Comparison of ENCODE assay signal across 8 cellular contexts in genomic region chr12:52865090-52865944, GRCh38. TPM values are rescaled to one million over a fixed set of nuclear protein-coding genes. Genes with fewer than 3 reads are reported as not detected.
DNase-seq lines count a peak whose midpoint lies in the region; ATAC-seq, FAIRE-seq and TF ChIP-seq lines count a peak whose summit lies in the region.

No MANE protein-coding gene starts in this region.

- no peaks in the 10 kb centered on the region for H3K9me3 ChIP-seq in kidney (ENCODE audit: control insufficient read depth in 1 of 2, low read length in 2 of 2)

- H3K9ac ChIP-seq in kidney (ENCODE audit: low read length in 2 of 2) = no peak overlapping the region

- in situ Hi-C loops in brain microvascular endothelial cell (cut with HindIII; ENCODE audit: low pct_ligation_motif_present, low sequenced_read_pairs) = loop anchor here (25.0 kb wide), 2 partner anchors 228 to 478 kb away; partner anchors contain the start of gene KRT84

- H3K4me3 ChIP-seq in brain microvascular endothelial cell (ENCODE audit: low read depth, low read length) (no peak overlapping the region), kidney (ENCODE audit: low read length in 2 of 2) (no peak overlapping the region)

- no peak for ATAC-seq in stimulated activated naive CD8-positive, alpha-beta T cell treated with anti-CD3 and anti-CD28 coated beads, Interleukin-15, Interleukin-2, amounts not matched to agents 100 U/mL and 50 U/mL, for 24 hours
- ATAC-seq in GM18907 (IDR thresholded peaks at IDR 0.05; ENCODE audit: unreplicated experiment) (no peak), esophagus mucosa (no peak)

- H3K27ac ChIP-seq in brain microvascular endothelial cell = no peak overlapping the region
- H3K27ac ChIP-seq in kidney (ENCODE audit: low read depth in 2 of 2, low read length in 2 of 2) = no peak overlapping the region

- no peaks in the 10 kb centered on the region for H3K4me1 ChIP-seq in kidney (ENCODE audit: control insufficient read depth in 1 of 2, insufficient read depth in 1 of 2, low read depth in 1 of 2, low read length in 2 of 2)

- TF ChIP-seq CTCF in brain microvascular endothelial cell (IDR thresholded peaks at IDR 0.05; ENCODE audit: low read depth, low read length, missing control alignments) = peak; percentile 97
- TF ChIP-seq CTCF in kidney (IDR thresholded peaks at IDR 0.05; ENCODE audit: borderline replicate concordance, extremely low read depth, insufficient read depth) = peak; percentile 77

- DNase-seq in COLO829 (ENCODE audit: low spot score) = peak; percentile 82
- peak; percentile 45 for DNase-seq in HCEC 1CT
- peak; percentile 67 for DNase-seq in NCI-H774 (lab: John Stamatoyannopoulos, UW)
- peak; percentile 56 for DNase-seq in brain microvascular endothelial cell
- DNase-seq in kidney = peak; percentile 79
- DNase-seq in stimulated activated naive CD8-positive, alpha-beta T cell treated with anti-CD3 and anti-CD28 coated beads, Interleukin-15, Interleukin-2, amounts not matched to agents 100 U/mL and 50 U/mL, for 24 hours = peak; percentile 57

- FAIRE-seq in kidney (lab: Jason Lieb, UNC) = no peak

- intact Hi-C loops in kidney (cut with DNase I) = no loop called here

- H3K36me3 ChIP-seq in brain microvascular endothelial cell (replicated peaks) (no peaks in the 10 kb centered on the region), kidney (ENCODE audit: control insufficient read depth in 1 of 2, insufficient read depth in 2 of 2, low read length in 2 of 2) (no peaks in the 10 kb centered on the region)

- no peaks in the 10 kb centered on the region for H3K27me3 ChIP-seq in brain microvascular endothelial cell (replicated peaks)

RNA-seq across cellular contexts. Expression of gene KRT78, which starts 16.5 kb away (rescaled TPM):
- total RNA-seq in kidney = not detected
- polyA plus RNA-seq in kidney (ENCODE audit: insufficient read depth, low read depth, low replicate concordance) = not detected
- 291 TPM for total RNA-seq in esophagus mucosa

RNA-seq across cellular contexts. Expression of gene KRT79, which starts 31.2 kb away (rescaled TPM):
- total RNA-seq in kidney (not detected), esophagus mucosa (0.32 TPM)
- polyA plus RNA-seq in kidney (ENCODE audit: insufficient read depth, low read depth, low replicate concordance) = not detected

RNA-seq across cellular contexts. Expression of gene KRT8, which starts 39.6 kb away (rescaled TPM):
- 546 TPM for total RNA-seq in kidney
- 333 TPM for polyA plus RNA-seq in kidney (ENCODE audit: insufficient read depth, low read depth, low replicate concordance)
- 40.1 TPM for total RNA-seq in esophagus mucosa

RNA-seq across cellular contexts. Expression of gene KRT4, which starts 51.4 kb away (rescaled TPM):
- total RNA-seq in kidney = not detected
- polyA plus RNA-seq in kidney (ENCODE audit: insufficient read depth, low read depth, low replicate concordance) = 0.15 TPM
- 1,080 TPM for total RNA-seq in esophagus mucosa

Comparison
In these comparisons a context has a peak if more than half of its experiments do, and no peak if none do; other contexts are left out.
1. RNA of gene KRT78, which starts 16.5 kb away (total RNA-seq): 291 TPM in esophagus mucosa (single experiment); not detected in kidney (single experiment); every median in the first group is over 100 times any median in the second.
2. RNA of gene KRT8, which starts 39.6 kb away (total RNA-seq): 546 TPM in kidney (single experiment); 40.1 TPM in esophagus mucosa (single experiment); every median in the first group is over 10 times any median in the second.
3. Peak in every context shown above with its lines, with median percentiles within 50 percentile points of each other: DNase-seq.